ENCODE assay signal across 8 cellular contexts in genomic region chr9:109182940-109183798, GRCh38.
A peak's percentile ranks its signal among the peaks of the same experiment; 100 is the strongest.
DNase-seq lines count a peak whose midpoint lies in the region; ATAC-seq and TF ChIP-seq lines count a peak whose summit lies in the region.

No MANE protein-coding gene starts in this region.

- DNase-seq in AML-193 (lab: John Stamatoyannopoulos, UW) (peak; percentile 0), NCI-H2171 (lab: John Stamatoyannopoulos, UW) (peak; percentile 50), cerebellar nuclear complex (lab: John Stamatoyannopoulos, UW) (peak; percentile 27 to 72), NOMO-1 treated with dmso at 0.1 percent for 144 hours (lab: John Stamatoyannopoulos, UW; ENCODE audit: unreplicated experiment) (no peak), NCI-H2107 (lab: John Stamatoyannopoulos, UW) (no peak)

- no peak overlapping the region for H3K27ac Mint-ChIP-seq in nephron

- H3K27me3 Mint-ChIP-seq in nephron (ENCODE audit: low read depth): peaks cover 17% of the 10 kb centered on the region

- TF ChIP-seq CTCF in nephron (IDR thresholded peaks at IDR 0.05; ENCODE audit: unreplicated experiment in 3 of 3): peak; percentile 18 to 44 (median 26)

- H3K36me3 Mint-ChIP-seq in nephron (ENCODE audit: low read depth): no peaks in the 10 kb centered on the region

- H3K4me1 Mint-ChIP-seq in nephron: no peaks in the 10 kb centered on the region

- H3K4me3 Mint-ChIP-seq in nephron: no peak overlapping the region

- no peaks in the 10 kb centered on the region for H3K9me3 Mint-ChIP-seq in nephron

- peak; percentile 53 for ATAC-seq in GM18498 (IDR thresholded peaks at IDR 0.05; ENCODE audit: unreplicated experiment)
- ATAC-seq in HG03565 (IDR thresholded peaks at IDR 0.05; ENCODE audit: unreplicated experiment): no peak

Comparison
In these comparisons a context has a peak if more than half of its experiments do, and no peak if none do; other contexts are left out.
1. DNase-seq: peak in AML-193 (2 of 2), NCI-H2171 (single experiment) and cerebellar nuclear complex (2 of 2); none in NOMO-1 treated with dmso at 0.1 percent for 144 hours (single experiment) and NCI-H2107 (single experiment).